Comparison of ENCODE assay signal across 24 cellular contexts in the genomic region with DNA sequence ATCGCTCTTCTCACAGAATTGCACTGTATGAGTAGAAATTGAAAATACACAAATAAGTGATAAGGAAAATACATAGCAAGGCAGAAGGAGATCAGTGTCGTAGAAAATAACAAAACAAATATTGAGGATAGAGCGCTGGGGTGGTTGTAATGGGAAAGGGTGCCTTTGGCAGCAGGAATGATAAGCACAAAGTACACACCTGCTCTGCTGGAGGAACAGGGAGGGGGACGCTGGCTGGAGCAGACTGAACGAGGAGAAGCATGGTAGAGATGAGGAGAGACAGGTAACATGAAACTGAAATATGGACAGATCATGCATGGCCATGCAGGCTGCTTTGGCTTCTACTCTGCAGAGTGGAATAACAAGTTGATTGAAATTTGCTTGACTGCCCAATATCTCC.
A peak's percentile ranks its signal among the peaks of the same experiment; 100 is the strongest.
DNase-seq lines count a peak whose midpoint lies in the region; ATAC-seq, FAIRE-seq and TF ChIP-seq lines count a peak whose summit lies in the region.
"Had no signal": no experiment of that assay in that cellular context is flagged by ENCODE, and none has a peak within 500 bp of the region (broad histone marks: within the 10 kb centered on the region; RNA-seq: fewer than 3 reads in every experiment).

No MANE protein-coding gene starts in this region.

- no peaks in the 10 kb centered on the region for H3K36me3 ChIP-seq in pancreas
- H3K36me3 ChIP-seq: MG63, SJCRH30 had no signal

- no peak overlapping the region for H3K4me3 ChIP-seq in pancreas
- H3K4me3 ChIP-seq: K562, MG63, SJCRH30 had no signal

- no peak for TF ChIP-seq CTCF in pancreas (IDR thresholded peaks at IDR 0.05)

- WGBS in pancreas, 2 donors: 17 to 26% methylated on average over 5 of the region's 5 CpGs

- peak; percentile 22 for DNase-seq in NCI-H1092 treated with DMSO at 0.1 percent for 48 hours (lab: John Stamatoyannopoulos, UW)
- DNase-seq in NCI-H1092 (lab: John Stamatoyannopoulos, UW): no peak
- DNase-seq in NCI-H146 (lab: John Stamatoyannopoulos, UW): peak; percentile 64
- DNase-seq in NCI-H748 (lab: John Stamatoyannopoulos, UW; ENCODE audit: unreplicated experiment): peak; percentile 68
- peak in 1 of 6 donors; percentile 22 for DNase-seq in pancreas
- no peak for DNase-seq in cardiac septum (ENCODE audit: low spot score)
- DNase-seq: AML-193; C1 segment of cervical spinal cord; Calu3; CD8-positive, alpha-beta T cell; DMS79; H9; MG63; NCI-H1694; NCI-H2171; NCI-H345; NCI-H526 treated with DMSO at 0.1 percent for 48 hours; SJCRH30; T-helper 9 cell had no signal

- FAIRE-seq in pancreas (lab: Jason Lieb, UNC): no peak
- FAIRE-seq: HepG2, K562, RCC 7860 had no signal

- intact Hi-C loops in pancreas (cut with DNase I) (no loop called here), cardiac septum (cut with DNase I) (no loop called here)

- no peaks in the 10 kb centered on the region for H3K4me1 ChIP-seq in pancreas
- H3K4me1 ChIP-seq: SJCRH30 had no signal

- ATAC-seq in pancreas: peak in 3 of 4 donors; percentile 42 to 69 (median 57)
- ATAC-seq in GM21360 (IDR thresholded peaks at IDR 0.05; ENCODE audit: unreplicated experiment): no peak
- ATAC-seq: CD8-positive, alpha-beta T cell; HepG2; K562 had no signal

- H3K27me3 ChIP-seq in pancreas: no peaks in the 10 kb centered on the region
- H3K27me3 ChIP-seq: MG63, SJCRH30 had no signal

- H3K9me3 ChIP-seq in pancreas: no peaks in the 10 kb centered on the region
- H3K9me3 ChIP-seq: MG63, SJCRH30 had no signal

- no peak overlapping the region for H3K27ac ChIP-seq in pancreas
- H3K27ac ChIP-seq: HL-60, SJCRH30 had no signal

Comparison
In these comparisons a context has a peak if more than half of its experiments do, and no peak if none do; other contexts are left out.
1. DNase-seq: peak in NCI-H1092 treated with DMSO at 0.1 percent for 48 hours (single experiment), NCI-H146 (single experiment) and NCI-H748 (single experiment); none in NCI-H1092 (single experiment) and cardiac septum (single experiment).